ENCODE assay signal across 8 cellular contexts in genomic region chrX:1323315-1323714, GRCh38. TPM values are rescaled to one million over a fixed set of nuclear protein-coding genes. Genes with fewer than 3 reads are reported as not detected.
DNase-seq lines count a peak whose midpoint lies in the region; ATAC-seq, FAIRE-seq and TF ChIP-seq lines count a peak whose summit lies in the region.

No MANE protein-coding gene starts in this region.

- H3K4me2 ChIP-seq in GM12878 (ENCODE audit: control insufficient read depth, insufficient read depth), result no peak overlapping the region

- H2AFZ ChIP-seq in GM12878 (ENCODE audit: control insufficient read depth, low read depth, low read length), result no peak overlapping the region; the same call in 1 of the 2 replicates

- TF ChIP-seq POLR2A in GM12878 (IDR thresholded peaks at IDR 0.05; ENCODE audit: low read depth, low read length), result no peak

- SMC1A ChIA-PET in GM12878 (lab: Charles Lee; ENCODE audit: uncharacterized antibody, unreplicated experiment), result no interaction called here

- ATAC-seq in GM19328 (IDR thresholded peaks at IDR 0.05; ENCODE audit: unreplicated experiment) (peak; percentile 52), GM12878 (peak; percentile 77), mucosa of descending colon (peak; percentile 87), HG03025 (IDR thresholded peaks at IDR 0.05; ENCODE audit: low FRiP score, unreplicated experiment) (no peak)

- RAD21 ChIA-PET in GM12878 (lab: Charles Lee; ENCODE audit: unreplicated experiment), result no interaction called here

- CTCF ChIA-PET in GM12878 (lab: Yijun Ruan, JAX), result no interaction called here

- H3K9ac ChIP-seq in GM12878 (ENCODE audit: control insufficient read depth, insufficient read depth, low read length), result no peak overlapping the region

- no peak for TF ChIP-seq EP300 in GM12878 (IDR thresholded peaks at IDR 0.05; ENCODE audit: borderline replicate concordance in 1 of 2, control insufficient read depth in 1 of 2, low read depth in 2 of 2, low read length in 2 of 2)

- H3K27me3 ChIP-seq in GM12878 (replicated peaks in 1 of 2; ENCODE audit: control insufficient read depth in 2 of 2, insufficient read depth in 2 of 2, low read length in 1 of 2), result no peaks in the 10 kb centered on the region

- intact Hi-C loops in GM12878 (cut with micrococcal nuclease; ENCODE audit: unreplicated experiment) (loop anchor here (2.0 to 5.0 kb wide), 3 partner anchors 69 to 129 kb away; partner anchors contain the start of genes ASMTL and SLC25A6), mucosa of descending colon (cut with DNase I, micrococcal nuclease) (no loop called here)

- H3K4me3 ChIP-seq in GM12878 (no peak overlapping the region), mucosa of descending colon (no peak overlapping the region)

- FAIRE-seq in GM12878 (lab: Jason Lieb, UNC), result no peak

- H3K4me1 ChIP-seq in GM12878 (ENCODE audit: control insufficient read depth, insufficient read depth, low read length) (peaks cover 22% of the 10 kb centered on the region), mucosa of descending colon (ENCODE audit: low read depth) (no peaks in the 10 kb centered on the region)

- peak; percentile 56 for TF ChIP-seq RAD21 in GM12878 (IDR thresholded peaks at IDR 0.05; ENCODE audit: insufficient read depth, low read depth, low read length)

- DNase-seq in CMK (ENCODE audit: low read depth) (peak; percentile 36), HT1080 (ENCODE audit: low read depth) (peak; percentile 42), SW480 (ENCODE audit: low spot score) (peak; percentile 65), GM12878 (ENCODE audit: low read depth, low spot score) (peak; percentile 55), mucosa of descending colon (peak; percentile 50 to 70 (median 61)), GM19238 (ENCODE audit: insufficient read length, low spot score) (no peak)

- POLR2A ChIA-PET in GM12878 (lab: Charles Lee), result no interaction called here

- TF ChIP-seq CTCF in GM12878 (IDR thresholded peaks at IDR 0.05 in 2 of 3, conservative IDR thresholded peaks at IDR 0.05 in 1 of 3; ENCODE audit: control insufficient read depth in 2 of 3, extremely low read depth in 1 of 3, insufficient read depth in 1 of 3, low read depth in 3 of 3, low read length in 3 of 3), result peak; percentile 55 to 67 (median 60); a peak in 5 of 6 replicates
- peak; percentile 16 for TF ChIP-seq CTCF in mucosa of descending colon (IDR thresholded peaks at IDR 0.05)

- in situ Hi-C loops in GM12878 (cut with MboI), result no loop called here

- H3K79me2 ChIP-seq in GM12878 (ENCODE audit: control insufficient read depth, insufficient read depth, low read length), result no peaks in the 10 kb centered on the region

- peaks cover 5% of the 10 kb centered on the region; the same call in 2 of the 3 replicates for H3K9me3 ChIP-seq in GM12878 (replicated peaks; ENCODE audit: control insufficient read depth, insufficient read depth, low read length)
- no peaks in the 10 kb centered on the region for H3K9me3 ChIP-seq in mucosa of descending colon

- 14% methylated on average over 10 of the region's 10 CpGs for WGBS in GM12878 (ENCODE audit: insufficient coverage, insufficient replicate concordance, low lambda C conversion rate, missing lambda C conversion rate)

- H3K27ac ChIP-seq in GM12878 (ENCODE audit: control insufficient read depth, insufficient read depth), result no peak overlapping the region

- no TSS peak for BruUV-seq in GM12878 (replicated peaks; lab: Mats Ljungman, UMichigan)

- H4K20me1 ChIP-seq in GM12878 (ENCODE audit: control insufficient read depth, insufficient read depth), result no peaks in the 10 kb centered on the region

- H3K36me3 ChIP-seq in GM12878 (ENCODE audit: control insufficient read depth in 2 of 2, insufficient read depth in 2 of 2, low read length in 1 of 2), result no peaks in the 10 kb centered on the region
- no peaks in the 10 kb centered on the region for H3K36me3 ChIP-seq in mucosa of descending colon (ENCODE audit: low read depth)

TF ChIP-seq in GM12878, 131 proteins besides CTCF, POLR2A, EP300 and RAD21 (continues in another document):
- TF ChIP-seq ZBED1 (IDR thresholded peaks at IDR 0.05; ENCODE audit: borderline replicate concordance) (peak; percentile 93; the same call in 1 of the 2 replicates), RUNX3 (IDR thresholded peaks at IDR 0.05; ENCODE audit: low read length) (peak; percentile 12; the same call in 1 of the 2 replicates), JUND (IDR thresholded peaks at IDR 0.05; ENCODE audit: low read depth, low read length) (no peak), FOS (IDR thresholded peaks at IDR 0.05; ENCODE audit: borderline replicate concordance, extremely low read depth, insufficient read length) (no peak), MEF2A (IDR thresholded peaks at IDR 0.05; ENCODE audit: insufficient read depth, low read depth, low read length) (no peak), NR2F1 (conservative IDR thresholded peaks at IDR 0.05) (0 out of 2 replicates have a peak, but pooled peaks have one; percentile 31), BACH1 (IDR thresholded peaks at IDR 0.05; ENCODE audit: borderline replicate concordance) (peak; percentile 29; the same call in 1 of the 2 replicates), TCF12 (IDR thresholded peaks at IDR 0.05; ENCODE audit: low read depth, low read length) (peak; percentile 72), YY1 (IDR thresholded peaks at IDR 0.05; ENCODE audit: low read depth, low read length) (0 out of 2 replicates have a peak, but pooled peaks have one; percentile 42), SMARCA5 (IDR thresholded peaks at IDR 0.05) (0 out of 2 replicates have a peak, but pooled peaks have one; percentile 38), EGR1 (IDR thresholded peaks at IDR 0.05; ENCODE audit: borderline replicate concordance in 1 of 2, low read depth in 2 of 2, low read length in 2 of 2) (no peak)
- TF ChIP-seq, protein P1, sequence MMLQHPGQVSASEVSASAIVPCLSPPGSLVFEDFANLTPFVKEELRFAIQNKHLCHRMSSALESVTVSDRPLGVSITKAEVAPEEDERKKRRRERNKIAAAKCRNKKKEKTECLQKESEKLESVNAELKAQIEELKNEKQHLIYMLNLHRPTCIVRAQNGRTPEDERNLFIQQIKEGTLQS (IDR thresholded peaks at IDR 0.05; ENCODE audit: borderline replicate concordance, extremely low read depth, low read depth, low read length), result no peak

RNA-seq across cellular contexts. Expression of gene IL3RA, which starts 13.3 kb away (rescaled TPM):
- total RNA-seq in HT1080 (2014; rRNA removed; shearing (Covaris generic)), result not detected in 2 replicates
- polyA plus RNA-seq in HT1080 (2015; cell fraction: cytosol; rRNA removed), result not detected in 2 replicates
- not detected in 2 replicates for polyA plus RNA-seq in HT1080 (2015; cell fraction: nucleus; rRNA removed)
- total RNA-seq in GM12878 (2013; cell fraction: nucleolus; rRNA removed), result 72.9 and 75.8 TPM in 2 replicates
- total RNA-seq in GM12878 (2014; rRNA removed), result 28.0 and 28.1 TPM in 2 replicates
- 14.1 and 14.3 TPM in 2 replicates for total RNA-seq in GM12878 (2014; rRNA removed; fragmentation: Illumina TruSeq; extraction: Trizol)
- 19.5 and 21.1 TPM in 2 replicates for total RNA-seq in GM12878 (2021)
- 10.7 TPM for polyA plus RNA-seq in GM12878 (2011; ENCODE audit: low read depth)
- polyA plus RNA-seq in GM12878 (2011; rRNA removed), result 22.5 and 31.1 TPM in 2 replicates
- 36.2 and 38.5 TPM in 2 replicates for polyA plus RNA-seq in GM12878 (2011; cell fraction: cytosol; rRNA removed)
- 21.5 and 44.5 TPM in 2 replicates for polyA plus RNA-seq in GM12878 (2011; cell fraction: nucleus; rRNA removed)
- 24.2 and 25.0 TPM in 2 replicates for polyA plus RNA-seq in GM12878 (2012)
- polyA plus RNA-seq in GM12878 (2014; fragmentation: Illumina TruSeq; extraction: Trizol), result 15.0 and 23.5 TPM in 2 replicates
- polyA plus RNA-seq in GM12878 (2014; fragmentation: Nextera tagmentation; extraction: Ambion mirVana), result 1 to 10 TPM; 2.1 to 4.5 TPM
- 22.9 and 25.4 TPM in 2 replicates for polyA plus RNA-seq in GM12878 (2014; rRNA removed)
- polyA plus RNA-seq in GM12878 (2016; fragmentation: Nextera tagmentation; extraction: Ambion mirVana), result 10 to 100 TPM; 14.7 to 16.4 TPM
- polyA minus RNA-seq in GM12878 (2011; rRNA and poly(A)+ RNA removed), result 51.6 and 62.0 TPM in 2 replicates
- 9.1 and 13.1 TPM in 2 replicates for polyA minus RNA-seq in GM12878 (2011; cell fraction: cytosol; rRNA and poly(A)+ RNA removed)
- 25.9 and 33.0 TPM in 2 replicates for polyA minus RNA-seq in GM12878 (2011; cell fraction: nucleus; rRNA and poly(A)+ RNA removed)
- 10 to 100 TPM in 1 of 3 donors, 1 to 10 TPM in 2; 6.3 to 11.6 (median 8.5) TPM for total RNA-seq in mucosa of descending colon

RNA-seq across cellular contexts. Expression of gene CSF2RA, which starts 54.7 kb away (rescaled TPM):
- total RNA-seq in HT1080 (2014; rRNA removed; shearing (Covaris generic)), result 4.0 and 4.8 TPM in 2 replicates
- polyA plus RNA-seq in HT1080 (2015; cell fraction: cytosol; rRNA removed), result 1.2 and 1.3 TPM in 2 replicates
- 1.1 and 1.7 TPM in 2 replicates for polyA plus RNA-seq in HT1080 (2015; cell fraction: nucleus; rRNA removed)
- 0.86 and 1.6 TPM in 2 replicates for total RNA-seq in GM12878 (2013; cell fraction: nucleolus; rRNA removed)
- total RNA-seq in GM12878 (2014; rRNA removed) (0.40 TPM in 1 of 2 replicates, not detected in the other), GM12878 (2014; rRNA removed; fragmentation: Illumina TruSeq; extraction: Trizol) (0.31 and 0.46 TPM in 2 replicates), GM12878 (2021) (0.18 and 0.48 TPM in 2 replicates), mucosa of descending colon (1 to 10 TPM; 3.3 to 5.5 (median 4.5) TPM)
- polyA plus RNA-seq in GM12878 (2011; ENCODE audit: low read depth), result 0.37 TPM
- polyA plus RNA-seq in GM12878 (2011; rRNA removed) (0.16 TPM in 1 of 2 replicates, not detected in the other), GM12878 (2014; fragmentation: Illumina TruSeq; extraction: Trizol) (0.21 and 1.4 TPM in 2 replicates), GM12878 (2014; fragmentation: Nextera tagmentation; extraction: Ambion mirVana) (under 1 TPM; 0.18 to 0.48 TPM), GM12878 (2014; rRNA removed) (0.54 and 0.86 TPM in 2 replicates), GM12878 (2016; fragmentation: Nextera tagmentation; extraction: Ambion mirVana) (under 1 TPM in 1 of 2 experiments, not detected in 1; 0.57 TPM)
- polyA plus RNA-seq in GM12878 (2011; cell fraction: cytosol; rRNA removed), result 0.15 and 0.16 TPM in 2 replicates
- polyA plus RNA-seq in GM12878 (2011; cell fraction: nucleus; rRNA removed), result 0.15 TPM in 1 of 2 replicates, not detected in the other
- 0.42 and 0.53 TPM in 2 replicates for polyA plus RNA-seq in GM12878 (2012)
- polyA minus RNA-seq in GM12878 (2011; rRNA and poly(A)+ RNA removed), result 0.10 and 0.37 TPM in 2 replicates
- 2.9 and 3.6 TPM in 2 replicates for polyA minus RNA-seq in GM12878 (2011; cell fraction: cytosol; rRNA and poly(A)+ RNA removed)
- polyA minus RNA-seq in GM12878 (2011; cell fraction: nucleus; rRNA and poly(A)+ RNA removed), result not detected in 2 replicates
